Comparison of ENCODE assay signal across 8 cellular contexts in the genomic region with DNA sequence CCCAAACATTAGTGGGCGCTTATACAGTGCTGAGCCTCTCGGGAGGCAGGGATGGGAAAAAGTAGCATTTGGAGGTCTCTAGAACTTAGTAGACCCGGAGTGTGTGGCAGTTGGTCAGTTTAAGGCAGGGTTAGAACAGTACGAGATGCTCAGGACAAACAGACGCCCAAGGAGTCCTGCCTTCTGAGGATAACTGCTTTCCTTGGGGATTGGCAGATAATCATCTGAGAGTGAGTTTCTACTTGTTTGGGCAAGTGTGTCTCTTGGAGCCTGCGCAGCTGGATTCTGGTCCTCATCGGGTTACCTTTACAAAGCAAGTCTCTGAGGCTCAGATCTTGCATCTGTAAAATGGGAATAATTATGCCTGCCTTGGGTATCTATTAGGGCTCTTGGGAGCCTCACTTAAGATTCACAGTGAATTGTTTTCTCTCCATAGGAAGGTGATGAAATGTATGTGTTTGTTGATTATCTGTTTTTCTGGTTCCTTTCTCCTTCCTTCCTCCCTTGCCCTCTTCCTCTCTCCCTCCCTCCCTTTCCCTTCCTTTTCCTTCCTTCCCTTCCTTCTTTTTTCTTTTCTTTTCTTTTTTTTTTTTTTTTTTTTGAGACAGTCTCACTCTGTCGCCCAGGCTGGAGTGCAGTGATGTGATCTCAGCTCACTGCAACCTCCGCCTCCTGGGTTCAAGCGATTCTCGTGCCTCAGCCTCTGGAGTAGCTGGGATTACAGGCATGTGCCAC. TPM values are rescaled to one million over a fixed set of nuclear protein-coding genes. Genes with fewer than 3 reads are reported as not detected.
DNase-seq lines count a peak whose midpoint lies in the region; ATAC-seq and TF ChIP-seq lines count a peak whose summit lies in the region.

No MANE protein-coding gene starts in this region.

- WGBS in gastroesophageal sphincter (ENCODE audit: low coverage in 1 of 2), 2 donors = 15 to 31% methylated on average over 7 to 11 of the region's 11 CpGs
- WGBS in lower leg skin, 2 donors = 25 to 32% methylated on average over 11 of the region's 11 CpGs

- no peak for DNase-seq in HFFc6
- DNase-seq in WERI-Rb-1 = no peak
- DNase-seq in stimulated activated effector memory CD8-positive, alpha-beta T cell treated with anti-CD3 and anti-CD28 coated beads, Interleukin-12 subunit alpha, Interleukin-12 subunit beta, amount 100 ng/mL, for 72 hours (ENCODE audit: low spot score in 2 of 2) = no peak
- no peak for DNase-seq in foreskin melanocyte
- DNase-seq in sciatic nerve (ENCODE audit: low spot score) = no peak
- DNase-seq in lower leg skin (ENCODE audit: low spot score in 2 of 2) = no peak

- peak overlapping the region; percentile 98 for H3K4me3 Mint-ChIP-seq in HFFc6
- peak overlapping the region; percentile 84 for H3K4me3 Mint-ChIP-seq in stimulated activated effector memory CD8-positive, alpha-beta T cell treated with anti-CD3 and anti-CD28 coated beads, Interleukin-12 subunit alpha, Interleukin-12 subunit beta, amount 100 ng/mL, for 72 hours

- H3K27me3 ChIP-seq in WERI-Rb-1 (ENCODE audit: insufficient read depth, low read depth, severe bottlenecking) (no peaks in the 10 kb centered on the region), gastroesophageal sphincter (no peaks in the 10 kb centered on the region)

- H3K27ac Mint-ChIP-seq in HFFc6 = peak overlapping the region; percentile 93
- peak overlapping the region; percentile 92 for H3K27ac Mint-ChIP-seq in stimulated activated effector memory CD8-positive, alpha-beta T cell treated with anti-CD3 and anti-CD28 coated beads, Interleukin-12 subunit alpha, Interleukin-12 subunit beta, amount 100 ng/mL, for 72 hours

- H3K4me3 ChIP-seq in WERI-Rb-1 (ENCODE audit: low read depth, low read length) = peak overlapping the region; percentile 96
- H3K4me3 ChIP-seq in gastroesophageal sphincter = peak overlapping the region; percentile 58 to 91
- no peak overlapping the region for H3K4me3 ChIP-seq in lower leg skin (ENCODE audit: low read depth, poor library complexity, severe bottlenecking)

- TF ChIP-seq CTCF in HFFc6 (IDR thresholded peaks at IDR 0.05) (no peak), WERI-Rb-1 (IDR thresholded peaks at IDR 0.05; ENCODE audit: low read depth, low read length) (no peak), gastroesophageal sphincter (IDR thresholded peaks at IDR 0.05) (no peak), lower leg skin (IDR thresholded peaks at IDR 0.05) (no peak)

- ATAC-seq in gastroesophageal sphincter (no peak), HG02623 (IDR thresholded peaks at IDR 0.05; ENCODE audit: unreplicated experiment) (no peak), sciatic nerve (no peak)
- no peak for ATAC-seq in stimulated activated effector memory CD8-positive, alpha-beta T cell treated with anti-CD3 and anti-CD28 coated beads, Interleukin-12 subunit alpha, Interleukin-12 subunit beta, amount 100 ng/mL, for 72 hours

- TF ChIP-seq POLR2A in gastroesophageal sphincter (IDR thresholded peaks at IDR 0.05) = no peak
- TF ChIP-seq POLR2A in lower leg skin (IDR thresholded peaks at IDR 0.05) = no peak

- H3K27me3 Mint-ChIP-seq in HFFc6 (ENCODE audit: insufficient read depth) = peaks cover 5% of the 10 kb centered on the region; the same call in 1 of the 2 replicates

- H3K9me3 ChIP-seq in WERI-Rb-1 (ENCODE audit: severe bottlenecking) (no peaks in the 10 kb centered on the region), gastroesophageal sphincter (no peaks in the 10 kb centered on the region)

- intact Hi-C loops in sciatic nerve (cut with DNase I) (no loop called here), lower leg skin (cut with DNase I; ENCODE audit: low total_unique reads) (loop anchor here (10.0 kb wide), 1 partner anchor 99 kb away; no protein-coding TSS in a partner anchor)

- H3K9me3 Mint-ChIP-seq in HFFc6 = no peaks in the 10 kb centered on the region
- no peaks in the 10 kb centered on the region for H3K9me3 Mint-ChIP-seq in stimulated activated effector memory CD8-positive, alpha-beta T cell treated with anti-CD3 and anti-CD28 coated beads, Interleukin-12 subunit alpha, Interleukin-12 subunit beta, amount 100 ng/mL, for 72 hours

- H3K4me1 ChIP-seq in gastroesophageal sphincter = peaks cover 16 to 69% (median 26%) of the 10 kb centered on the region in 3 donors

- peaks cover 11% of the 10 kb centered on the region; the same call in 1 of the 2 replicates for H3K36me3 Mint-ChIP-seq in HFFc6 (ENCODE audit: low read depth)
- peaks cover 54% of the 10 kb centered on the region for H3K36me3 Mint-ChIP-seq in stimulated activated effector memory CD8-positive, alpha-beta T cell treated with anti-CD3 and anti-CD28 coated beads, Interleukin-12 subunit alpha, Interleukin-12 subunit beta, amount 100 ng/mL, for 72 hours

- no peak for TF ChIP-seq EP300 in gastroesophageal sphincter (IDR thresholded peaks at IDR 0.05)

- H3K27ac ChIP-seq in WERI-Rb-1 = peak overlapping the region; percentile 93; the same call in 1 of the 2 replicates
- peak overlapping the region; percentile 83 to 100 (median 96) for H3K27ac ChIP-seq in gastroesophageal sphincter

- H3K4me1 Mint-ChIP-seq in HFFc6 (ENCODE audit: low read depth) = peaks cover 50% of the 10 kb centered on the region
- peaks cover 62% of the 10 kb centered on the region for H3K4me1 Mint-ChIP-seq in stimulated activated effector memory CD8-positive, alpha-beta T cell treated with anti-CD3 and anti-CD28 coated beads, Interleukin-12 subunit alpha, Interleukin-12 subunit beta, amount 100 ng/mL, for 72 hours

- peaks cover 40% of the 10 kb centered on the region for H3K36me3 ChIP-seq in WERI-Rb-1
- H3K36me3 ChIP-seq in gastroesophageal sphincter = no peaks in the 10 kb centered on the region

RNA-seq across cellular contexts. Expression of a gene that starts 2.0 kb away (rescaled TPM):
- 100 to 1,000 TPM; 130 to 173 (median 145) TPM for total RNA-seq in HFFc6 (2021; fragmentation: NEBNext Ultra II Directional; extraction: Animal tissue kit (Norgen Biotek cat#: 25700))
- total RNA-seq in gastroesophageal sphincter = 100 to 1,000 TPM; 102 to 198 (median 108) TPM
- 252 TPM for total RNA-seq in sciatic nerve
- total RNA-seq in lower leg skin = 100 to 1,000 TPM; 102 to 168 (median 144) TPM
